8 cellular contexts compared by ENCODE assay signal in the genomic region with DNA sequence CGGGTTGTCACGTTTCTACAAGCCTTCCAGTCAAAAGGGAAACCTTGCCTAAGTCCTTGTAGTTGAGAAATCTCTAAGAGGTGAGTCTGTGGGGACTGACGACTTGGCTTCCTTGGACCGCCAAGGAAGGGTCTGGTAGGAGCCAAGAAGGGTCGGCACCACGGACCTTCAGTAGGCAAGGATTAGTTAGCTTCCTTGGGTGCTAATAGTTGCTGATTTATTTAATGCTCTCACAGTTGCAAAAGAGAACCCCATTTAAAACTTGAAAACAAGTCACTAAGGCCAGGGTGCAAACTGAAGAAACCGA. TPM values are rescaled to one million over a fixed set of nuclear protein-coding genes. Genes with fewer than 3 reads are reported as not detected.
DNase-seq lines count a peak whose midpoint lies in the region; ATAC-seq and TF ChIP-seq lines count a peak whose summit lies in the region.

No MANE protein-coding gene starts in this region.

- BruUV-seq in IMR-90 (replicated peaks; lab: Mats Ljungman, UMichigan): no TSS peak

- H3K9me3 ChIP-seq in IMR-90 (ENCODE audit: control insufficient read depth, insufficient read depth, low read length): no peaks in the 10 kb centered on the region
- no peaks in the 10 kb centered on the region for H3K9me3 ChIP-seq in neutrophil

- H3K79me1 ChIP-seq in IMR-90 (ENCODE audit: low read depth in 1 of 2, low read length in 2 of 2): peaks cover 17 to 29% of the 10 kb centered on the region in 2 experiments

- peaks cover 10% of the 10 kb centered on the region for H3K4me1 Mint-ChIP-seq in dendritic cell treated with granulocyte-macrophage colony-stimulating factor and Interleukin-4, amounts not matched to agents 40 ng/mL and 50 ng/mL, for 4 days (ENCODE audit: low read depth)

- peak overlapping the region; percentile 52 for H3K9ac ChIP-seq in IMR-90 (ENCODE audit: low read depth, low read length)

- peak overlapping the region; percentile 34; the same call in 1 of the 2 replicates for H2BK120ac ChIP-seq in IMR-90 (ENCODE audit: low read depth, low read length)

- in situ Hi-C loops in IMR-90 (cut with MboI; ENCODE audit: low sequenced_read_pairs): no loop called here

- H3K18ac ChIP-seq in IMR-90 (ENCODE audit: low read depth, low read length): peak overlapping the region; percentile 29

- peak overlapping the region; percentile 5 for H2AK9ac ChIP-seq in IMR-90 (replicated peaks; ENCODE audit: low read depth, low read length, poor library complexity)

- peak overlapping the region; percentile 67 for H2BK5ac ChIP-seq in IMR-90 (ENCODE audit: low read depth, low read length, poor library complexity, severe bottlenecking)

- TF ChIP-seq CTCF in AG09309 (IDR thresholded peaks at IDR 0.05; ENCODE audit: control insufficient read depth, insufficient read depth, low read depth, low read length, missing control alignments) (no peak), IMR-90 (conservative IDR thresholded peaks at IDR 0.05; ENCODE audit: low read depth, low read length) (no peak), neutrophil (IDR thresholded peaks at IDR 0.05) (no peak)

- H4K5ac ChIP-seq in IMR-90 (ENCODE audit: low read depth, low read length): peak overlapping the region; percentile 86

- TF ChIP-seq RAD21 in IMR-90 (IDR thresholded peaks at IDR 0.05; ENCODE audit: low read length): no peak

- peak overlapping the region; percentile 5; the same call in 1 of the 3 replicates for H2BK15ac ChIP-seq in IMR-90 (ENCODE audit: low read depth, low read length)

- peaks cover 9% of the 10 kb centered on the region for H3K4me1 ChIP-seq in IMR-90 (ENCODE audit: control insufficient read depth, insufficient read depth, low read length)
- peaks cover 17 to 18% of the 10 kb centered on the region in 2 experiments for H3K4me1 ChIP-seq in neutrophil (ENCODE audit: control insufficient read depth in 1 of 2, insufficient read depth in 1 of 2, low read depth in 1 of 2, low read length in 1 of 2)

- peak overlapping the region; percentile 90 for H3K4me3 ChIP-seq in AG09309 (ENCODE audit: control insufficient read depth, low read depth, low read length)
- peak overlapping the region; percentile 72 for H3K4me3 ChIP-seq in IMR-90 (ENCODE audit: insufficient read depth, low read depth, low read length)
- peak overlapping the region; percentile 96 for H3K4me3 ChIP-seq in neutrophil (ENCODE audit: low read depth in 1 of 2, low read length in 1 of 2)

- CTCF ChIA-PET in IMR-90 (lab: Yijun Ruan, JAX): no interaction called here

- no peaks in the 10 kb centered on the region for H3K9me3 Mint-ChIP-seq in dendritic cell treated with granulocyte-macrophage colony-stimulating factor and Interleukin-4, amounts not matched to agents 40 ng/mL and 50 ng/mL, for 4 days

- peak overlapping the region; percentile 38 for H2AK5ac ChIP-seq in IMR-90 (ENCODE audit: low read depth, low read length)

- H2AFZ ChIP-seq in IMR-90 (replicated peaks; ENCODE audit: low read length, poor library complexity): peak overlapping the region; percentile 96

- H3K36me3 ChIP-seq in IMR-90 (ENCODE audit: control insufficient read depth, insufficient read depth, low read length) (peaks cover 4% of the 10 kb centered on the region), neutrophil (no peaks in the 10 kb centered on the region)

- intact Hi-C loops in IMR-90 (cut with micrococcal nuclease): no loop called here
- intact Hi-C loops in dendritic cell treated with granulocyte-macrophage colony-stimulating factor and Interleukin-4, amounts not matched to agents 40 ng/mL and 50 ng/mL, for 4 days (cut with micrococcal nuclease): loop anchor here (5.0 kb wide), 1 partner anchor 42 kb away; a partner anchor contains a TSS

- dilution Hi-C loops in IMR-90 (cut with HindIII; ENCODE audit: low sequenced_read_pairs, unreplicated experiment): no loop called here

- peak overlapping the region; percentile 45; the same call in 1 of the 2 replicates for H2BK20ac ChIP-seq in IMR-90 (ENCODE audit: low read depth, low read length)

- peaks cover 8% of the 10 kb centered on the region for H3K36me3 Mint-ChIP-seq in dendritic cell treated with granulocyte-macrophage colony-stimulating factor and Interleukin-4, amounts not matched to agents 40 ng/mL and 50 ng/mL, for 4 days (ENCODE audit: low read depth)

- H3K27me3 ChIP-seq in IMR-90 (ENCODE audit: control insufficient read depth, insufficient read depth, low read length) (no peaks in the 10 kb centered on the region), neutrophil (no peaks in the 10 kb centered on the region)

- H3K27ac Mint-ChIP-seq in dendritic cell treated with granulocyte-macrophage colony-stimulating factor and Interleukin-4, amounts not matched to agents 40 ng/mL and 50 ng/mL, for 4 days: peak overlapping the region; percentile 90

- H4K91ac ChIP-seq in IMR-90 (ENCODE audit: insufficient read depth, low read depth, low read length): peak overlapping the region; percentile 84

- no peak for DNase-seq in AG09309 (ENCODE audit: low read depth)
- no peak for DNase-seq in IMR-90
- no peak for DNase-seq in DMS114 treated with DMSO at 0.1 percent for 48 hours (lab: John Stamatoyannopoulos, UW; ENCODE audit: unreplicated experiment)
- no peak for DNase-seq in DMS 273 (lab: John Stamatoyannopoulos, UW; ENCODE audit: unreplicated experiment)
- no peak for DNase-seq in activated CD8-positive, alpha-beta memory T cell treated with anti-CD3 and anti-CD28 coated beads, Interleukin-2, amount 50 U/mL, for 4 hours

- H3K14ac ChIP-seq in IMR-90 (replicated peaks; ENCODE audit: low read depth, low read length): peak overlapping the region; percentile 99

- peak overlapping the region; percentile 17; the same call in 1 of the 2 replicates for H3K56ac ChIP-seq in IMR-90 (ENCODE audit: extremely low read depth, insufficient read depth, low read length)

- peak overlapping the region; percentile 95 for H3K4ac ChIP-seq in IMR-90 (ENCODE audit: low read depth, low read length)

- peaks cover 3% of the 10 kb centered on the region for H3K27me3 Mint-ChIP-seq in dendritic cell treated with granulocyte-macrophage colony-stimulating factor and Interleukin-4, amounts not matched to agents 40 ng/mL and 50 ng/mL, for 4 days

- peak overlapping the region; percentile 96 for H3K23ac ChIP-seq in IMR-90 (ENCODE audit: low read depth, low read length)

- peak overlapping the region; percentile 43 for H3K27ac ChIP-seq in IMR-90 (ENCODE audit: insufficient read depth, low read length)
- H3K27ac ChIP-seq in neutrophil: peak overlapping the region; percentile 90

- no peaks in the 10 kb centered on the region for H4K20me1 ChIP-seq in IMR-90 (ENCODE audit: insufficient read depth, low read length)

- peaks cover 2% of the 10 kb centered on the region; the same call in 1 of the 2 replicates for H3K9me1 ChIP-seq in IMR-90 (ENCODE audit: insufficient read depth, low read length)

- peak overlapping the region; percentile 71 for H3K4me2 ChIP-seq in IMR-90 (ENCODE audit: low read depth, low read length)

- TF ChIP-seq POLR2A in IMR-90 (IDR thresholded peaks at IDR 0.05; ENCODE audit: low read depth, low read length): no peak

- ATAC-seq in GM19455 (IDR thresholded peaks at IDR 0.05; ENCODE audit: unreplicated experiment) (peak; percentile 25), IMR-90 (ENCODE audit: low read depth) (no peak)

- POLR2A ChIA-PET in IMR-90 (lab: Charles Lee; ENCODE audit: unreplicated experiment): no interaction called here

- H4K8ac ChIP-seq in IMR-90 (ENCODE audit: low read depth in 2 of 2, low read length in 2 of 2): peak overlapping the region; percentile 70 to 99

- 0% methylated on average over 2 of the region's 7 CpGs; no CpG with 5 or more reads in 1 of the 2 experiments for WGBS in IMR-90 (ENCODE audit: extremely low coverage in 2 of 2, insufficient read length in 1 of 2), 2 experiments

- H3K4me3 Mint-ChIP-seq in dendritic cell treated with granulocyte-macrophage colony-stimulating factor and Interleukin-4, amounts not matched to agents 40 ng/mL and 50 ng/mL, for 4 days: peak overlapping the region; percentile 87

TF ChIP-seq in IMR-90, 13 proteins besides CTCF, POLR2A, EP300 and RAD21 (continues in another document):
- TF ChIP-seq CHD1 (IDR thresholded peaks at IDR 0.05; ENCODE audit: low read depth, low read length): no peak
- TF ChIP-seq MXI1 (IDR thresholded peaks at IDR 0.05; ENCODE audit: borderline replicate concordance, low read depth, low read length): no peak
- TF ChIP-seq BHLHE40 (IDR thresholded peaks at IDR 0.05; ENCODE audit: low read depth, low read length): no peak
- TF ChIP-seq, protein P1, sequence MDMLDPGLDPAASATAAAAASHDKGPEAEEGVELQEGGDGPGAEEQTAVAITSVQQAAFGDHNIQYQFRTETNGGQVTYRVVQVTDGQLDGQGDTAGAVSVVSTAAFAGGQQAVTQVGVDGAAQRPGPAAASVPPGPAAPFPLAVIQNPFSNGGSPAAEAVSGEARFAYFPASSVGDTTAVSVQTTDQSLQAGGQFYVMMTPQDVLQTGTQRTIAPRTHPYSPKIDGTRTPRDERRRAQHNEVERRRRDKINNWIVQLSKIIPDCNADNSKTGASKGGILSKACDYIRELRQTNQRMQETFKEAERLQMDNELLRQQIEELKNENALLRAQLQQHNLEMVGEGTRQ (IDR thresholded peaks at IDR 0.05; ENCODE audit: low read depth, low read length): no peak
- TF ChIP-seq SMC3 (IDR thresholded peaks at IDR 0.05; ENCODE audit: low read depth, low read length): no peak

RNA-seq across cellular contexts. Expression of a gene that starts 0.4 kb away (rescaled TPM):
- 9.7 and 12.2 TPM in 2 replicates for total RNA-seq in IMR-90 (2012; rRNA removed)
- 5.7 and 5.8 TPM in 2 replicates for polyA plus RNA-seq in IMR-90 (2012; rRNA removed)
- polyA plus RNA-seq in IMR-90 (2012; cell fraction: cytosol; rRNA removed): 1.8 and 3.7 TPM in 2 replicates
- polyA plus RNA-seq in IMR-90 (2012; cell fraction: nucleus; rRNA removed; ENCODE audit: low replicate concordance): 0.96 and 3.0 TPM in 2 replicates

RNA-seq across cellular contexts. Expression of a gene that starts 28.7 kb away (rescaled TPM):
- not detected in 2 replicates for total RNA-seq in IMR-90 (2012; rRNA removed)
- not detected in 2 replicates for polyA plus RNA-seq in IMR-90 (2012; rRNA removed)
- not detected in 2 replicates for polyA plus RNA-seq in IMR-90 (2012; cell fraction: cytosol; rRNA removed)
- not detected in 2 replicates for polyA plus RNA-seq in IMR-90 (2012; cell fraction: nucleus; rRNA removed; ENCODE audit: low replicate concordance)

RNA-seq across cellular contexts. Expression of a gene that starts 40.1 kb away (rescaled TPM):
- total RNA-seq in IMR-90 (2012; rRNA removed): 8.6 and 9.4 TPM in 2 replicates
- polyA plus RNA-seq in IMR-90 (2012; rRNA removed): 5.6 and 6.8 TPM in 2 replicates
- polyA plus RNA-seq in IMR-90 (2012; cell fraction: cytosol; rRNA removed): 2.3 and 5.2 TPM in 2 replicates
- polyA plus RNA-seq in IMR-90 (2012; cell fraction: nucleus; rRNA removed; ENCODE audit: low replicate concordance): 4.8 and 12.4 TPM in 2 replicates

RNA-seq across cellular contexts. Expression of a gene that starts 40.2 kb away (rescaled TPM):
- total RNA-seq in IMR-90 (2012; rRNA removed): 11.9 and 12.7 TPM in 2 replicates
- polyA plus RNA-seq in IMR-90 (2012; rRNA removed): 7.7 and 7.9 TPM in 2 replicates
- 4.5 and 4.6 TPM in 2 replicates for polyA plus RNA-seq in IMR-90 (2012; cell fraction: cytosol; rRNA removed)
- polyA plus RNA-seq in IMR-90 (2012; cell fraction: nucleus; rRNA removed; ENCODE audit: low replicate concordance): 7.5 and 11.6 TPM in 2 replicates
